Comparison of ENCODE assay signal across 1 cellular context in the genomic region with DNA sequence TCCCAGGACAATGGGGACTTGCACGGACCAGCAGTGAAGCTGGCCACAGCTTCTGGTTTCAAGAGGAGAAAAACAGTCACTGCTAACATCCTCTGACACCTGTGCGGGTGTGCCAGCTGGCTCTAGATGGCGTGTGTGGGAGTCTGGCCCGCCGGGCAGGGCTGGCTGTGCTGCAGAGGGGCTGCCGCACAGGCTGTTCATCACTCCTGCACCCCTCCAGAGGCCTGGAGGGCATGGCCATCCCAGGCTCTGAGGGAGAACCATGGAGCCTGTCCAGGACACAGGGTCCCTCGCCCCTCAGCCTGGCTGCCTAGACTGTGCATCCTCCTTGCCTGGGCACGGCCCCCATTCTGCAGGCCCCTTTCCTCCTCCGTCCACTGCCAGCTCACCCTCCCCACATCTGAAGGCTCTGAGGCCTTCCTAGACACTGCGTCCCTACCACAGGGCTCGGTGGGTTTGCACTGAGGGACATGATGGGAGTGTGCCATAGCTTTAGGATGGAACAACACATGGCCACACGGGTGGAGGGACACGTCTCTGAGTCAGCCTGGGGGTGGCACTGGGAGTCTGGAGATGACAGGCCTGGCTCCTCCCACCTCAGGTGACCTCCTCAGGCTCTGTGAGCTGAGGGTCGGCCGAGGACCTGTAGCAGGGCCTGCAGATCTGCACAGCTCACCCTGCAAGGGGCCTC.
TF ChIP-seq lines count a peak whose summit lies in the region.

No MANE protein-coding gene starts in this region.

TF ChIP-seq in IMR-90, 13 proteins besides CTCF, POLR2A, EP300 and RAD21:
- no peak for TF ChIP-seq ELK1 (IDR thresholded peaks at IDR 0.05; ENCODE audit: borderline replicate concordance, low read depth, low read length)
- TF ChIP-seq MAZ (IDR thresholded peaks at IDR 0.05; ENCODE audit: borderline replicate concordance, low read depth, low read length), result no peak
- no peak for TF ChIP-seq MXI1 (IDR thresholded peaks at IDR 0.05; ENCODE audit: borderline replicate concordance, low read depth, low read length)
- no peak for TF ChIP-seq USF2 (IDR thresholded peaks at IDR 0.05; ENCODE audit: low read depth, low read length)
- TF ChIP-seq CEBPB (IDR thresholded peaks at IDR 0.05; ENCODE audit: low read depth, low read length), result no peak
- TF ChIP-seq RFX5 (IDR thresholded peaks at IDR 0.05; ENCODE audit: low read depth, low read length), result no peak
- TF ChIP-seq NFE2L2 (IDR thresholded peaks at IDR 0.05; ENCODE audit: low read depth, low read length), result no peak
- TF ChIP-seq FOS (IDR thresholded peaks at IDR 0.05; ENCODE audit: low read depth, low read length), result no peak
- no peak for TF ChIP-seq MAFK (IDR thresholded peaks at IDR 0.05; ENCODE audit: low read depth, low read length)
- TF ChIP-seq BHLHE40 (IDR thresholded peaks at IDR 0.05; ENCODE audit: low read depth, low read length), result no peak
- no peak for TF ChIP-seq RCOR1 (IDR thresholded peaks at IDR 0.05; ENCODE audit: insufficient replicate concordance, low read length)
- no peak for TF ChIP-seq SMC3 (IDR thresholded peaks at IDR 0.05; ENCODE audit: low read depth, low read length)
- no peak for TF ChIP-seq CHD1 (IDR thresholded peaks at IDR 0.05; ENCODE audit: low read depth, low read length)
TF ChIP-seq in IMR-90: peak in this region for 0.
